ENCODE assay signal across 1 cellular context in genomic region chr12:52944683-52945388, GRCh38.
TF ChIP-seq lines count a peak whose summit lies in the region.

No MANE protein-coding gene starts in this region.

TF ChIP-seq in Ishikawa, 13 proteins besides CTCF, POLR2A, EP300 and RAD21:
- TF ChIP-seq TEAD4 (IDR thresholded peaks at IDR 0.05) (peak; percentile 16; the same call in 1 of the 2 replicates), TCF12 (IDR thresholded peaks at IDR 0.05; ENCODE audit: low read depth) (0 out of 2 replicates have a peak, but pooled peaks have one; percentile 20), EGR1 (IDR thresholded peaks at IDR 0.05) (no peak), MAX (IDR thresholded peaks at IDR 0.05) (no peak), FOXM1 (IDR thresholded peaks at IDR 0.05; ENCODE audit: borderline replicate concordance, low read depth) (no peak), REST (IDR thresholded peaks at IDR 0.05; ENCODE audit: low read depth) (no peak), TAF1 (IDR thresholded peaks at IDR 0.05; ENCODE audit: low read depth) (no peak), USF1 (IDR thresholded peaks at IDR 0.05) (no peak), ZBTB7A (IDR thresholded peaks at IDR 0.05; ENCODE audit: low read depth) (peak; percentile 55; the same call in 1 of the 2 replicates)
